ENCODE assay signal across 7 cellular contexts in genomic region chr3:41199866-41200668, GRCh38. TPM values are rescaled to one million over a fixed set of nuclear protein-coding genes. Genes with fewer than 3 reads are reported as not detected.
DNase-seq lines count a peak whose midpoint lies in the region; ATAC-seq, FAIRE-seq and TF ChIP-seq lines count a peak whose summit lies in the region.

No MANE protein-coding gene starts in this region.

- no peak for TF ChIP-seq CTCF in RWPE2 (IDR thresholded peaks at IDR 0.05; ENCODE audit: poor library complexity, severe bottlenecking)

- TF ChIP-seq POLR2A in GM12891 (IDR thresholded peaks at IDR 0.05; ENCODE audit: low read depth, low read length), result no peak

- FAIRE-seq in GM12891 (lab: Jason Lieb, UNC), result peak; percentile 26

- H3K36me3 ChIP-seq in RWPE2 (ENCODE audit: low read depth) (peaks cover 3% of the 10 kb centered on the region; the same call in 1 of the 2 replicates), rectal smooth muscle tissue (ENCODE audit: control insufficient read depth, insufficient read depth, low read length) (no peaks in the 10 kb centered on the region)

- DNase-seq in GM12891 (ENCODE audit: insufficient read length, low spot score) (peak; percentile 36), RWPE2 (ENCODE audit: low spot score) (no peak), hepatic stellate cell (ENCODE audit: low spot score) (peak; percentile 50), cerebellar cortex (ENCODE audit: low spot score) (no peak)

- H3K9ac ChIP-seq in rectal smooth muscle tissue (ENCODE audit: low read length), result peak overlapping the region; percentile 99

- H3K4me3 ChIP-seq in RWPE2 (ENCODE audit: severe bottlenecking) (peak overlapping the region; percentile 98), rectal smooth muscle tissue (ENCODE audit: low read length) (peak overlapping the region; percentile 99)

- no peaks in the 10 kb centered on the region for H3K9me3 ChIP-seq in RWPE2 (ENCODE audit: severe bottlenecking)

- H3K27me3 ChIP-seq in RWPE2 (ENCODE audit: insufficient read depth, poor library complexity, severe bottlenecking), result no peaks in the 10 kb centered on the region
- no peaks in the 10 kb centered on the region for H3K27me3 ChIP-seq in rectal smooth muscle tissue (ENCODE audit: control insufficient read depth, insufficient read depth, low read length)

- peaks cover 25% of the 10 kb centered on the region for H3K4me1 ChIP-seq in RWPE2 (ENCODE audit: insufficient read depth, poor library complexity, severe bottlenecking)
- H3K4me1 ChIP-seq in rectal smooth muscle tissue (ENCODE audit: control insufficient read depth, insufficient read depth, low read length), result no peaks in the 10 kb centered on the region

- H3K27ac ChIP-seq in RWPE2 (ENCODE audit: poor library complexity, severe bottlenecking) (peak overlapping the region; percentile 69), angular gyrus (ENCODE audit: low read depth, low read length) (peak overlapping the region; percentile 82), rectal smooth muscle tissue (ENCODE audit: low read depth, low read length) (peak overlapping the region; percentile 97)

- peak; percentile 19 for ATAC-seq in HG02943 (IDR thresholded peaks at IDR 0.05; ENCODE audit: low read depth, unreplicated experiment)
- 0 out of 3 replicates have a peak, but pooled peaks have one; percentile 3 for ATAC-seq in RWPE2 (ENCODE audit: low read depth)

TF ChIP-seq in GM12891, 5 proteins besides CTCF, POLR2A, EP300 and RAD21:
- TF ChIP-seq TAF1 (IDR thresholded peaks at IDR 0.05; ENCODE audit: low read depth, low read length), result no peak
- no peak for TF ChIP-seq POLR2AphosphoS5 (IDR thresholded peaks at IDR 0.05; ENCODE audit: low read depth, low read length)
- no peak for TF ChIP-seq POU2F2 (IDR thresholded peaks at IDR 0.05; ENCODE audit: low read depth, low read length)
- no peak for TF ChIP-seq SPI1 (IDR thresholded peaks at IDR 0.05; ENCODE audit: low read depth, low read length)
- TF ChIP-seq PAX5 (IDR thresholded peaks at IDR 0.05; ENCODE audit: insufficient read depth, low read length, severe bottlenecking), result no peak
TF ChIP-seq in GM12891: peak in this region for 0.

RNA-seq across cellular contexts. Expression of gene CTNNB1, which starts 0.8 kb away (rescaled TPM):
- 84.5 TPM for polyA plus RNA-seq in GM12891 (2012; ENCODE audit: low read depth, missing spikeins)

Comparison
In these comparisons a context has a peak if more than half of its experiments do, and no peak if none do; other contexts are left out.
1. DNase-seq: peak in GM12891 (single experiment) and hepatic stellate cell (single experiment); none in RWPE2 (single experiment) and cerebellar cortex (single experiment).
2. Peak in every context shown above with its lines, with median percentiles within 50 percentile points of each other: H3K27ac ChIP-seq.